ENCODE assay signal across 1 cellular context in genomic region chr5:218457-219289, GRCh38.
A peak's percentile ranks its signal among the peaks of the same experiment; 100 is the strongest.
TF ChIP-seq lines count a peak whose summit lies in the region.

No MANE protein-coding gene starts in this region.

TF ChIP-seq in A549, 52 proteins besides CTCF, POLR2A, EP300 and RAD21:
- TF ChIP-seq BCL3 (IDR thresholded peaks at IDR 0.05) (peak; percentile 3; the same call in 1 of the 3 replicates), ZFP36 (IDR thresholded peaks at IDR 0.05; ENCODE audit: borderline replicate concordance, partially characterized antibody) (no peak), FOSL2 (IDR thresholded peaks at IDR 0.05) (no peak), FOSL2 (CRISPR knock-in tag; IDR thresholded peaks at IDR 0.05) (no peak), TP53 (CRISPR knock-in tag; IDR thresholded peaks at IDR 0.05) (no peak), SREBF2 (IDR thresholded peaks at IDR 0.05) (no peak), PHF8 (IDR thresholded peaks at IDR 0.05; ENCODE audit: borderline replicate concordance, low read depth) (0 out of 2 replicates have a peak, but pooled peaks have one; percentile 62), ZSCAN20 (CRISPR knock-in tag; IDR thresholded peaks at IDR 0.05) (no peak), JUNB (IDR thresholded peaks at IDR 0.05) (no peak), EHMT2 (IDR thresholded peaks at IDR 0.05; ENCODE audit: low read depth) (no peak), HOXB5 (CRISPR knock-in tag; IDR thresholded peaks at IDR 0.05) (no peak), E2F6 (IDR thresholded peaks at IDR 0.05; ENCODE audit: borderline replicate concordance, low read depth) (no peak), USF2 (IDR thresholded peaks at IDR 0.05) (no peak), JUN (IDR thresholded peaks at IDR 0.05) (peak in 1 of 2 experiments; percentile 22; a peak in 1 of 5 replicates)
